ENCODE assay signal across 19 cellular contexts in genomic region chr1:167737169-167737568, GRCh38.
"Had no signal": no experiment of that assay in that cellular context is flagged by ENCODE, and none has a peak within 500 bp of the region (broad histone marks: within the 10 kb centered on the region; RNA-seq: fewer than 3 reads in every experiment).

No MANE protein-coding gene starts in this region.

- DNase-seq: activated CD4-positive, alpha-beta T cell treated with anti-CD3 and anti-CD28 coated beads for 48 hours; activated CD4-positive, CD25-positive, alpha-beta regulatory T cell; activated CD8-positive, alpha-beta T cell treated with anti-CD3 and anti-CD28 coated beads for 36 hours; activated effector memory CD4-positive, alpha-beta T cell treated with Interleukin-2 at 50 U/mL for 16 hours; activated naive CD4-positive, alpha-beta T cell treated with anti-CD3 and anti-CD28 coated beads, Interleukin-2, amount 10 ng/mL, durations not matched to agents 7 days and 5 days; activated naive CD8-positive, alpha-beta T cell treated with anti-CD3 and anti-CD28 coated beads, Interleukin-2, amount 50 U/mL, for 24 hours; activated T-cell treated with anti-CD3 and anti-CD28 coated beads, Interleukin-2, amount 50 U/mL, for 1 hour; anterior cingulate cortex; cortex of kidney; kidney; left ventricle myocardium superior; naive thymus-derived CD4-positive, alpha-beta T cell; stimulated activated CD4-positive, alpha-beta T cell treated with anti-CD3 and anti-CD28 coated beads, Interleukin-2, amount 100 ng/mL, for 24 hours; stimulated activated naive CD4-positive, alpha-beta T cell treated with Interleukin-2 at 50 U/mL for 16 hours; T-helper 2 cell; thyroid gland had no signal

- H3K4me1 ChIP-seq: prostate gland, right atrium auricular region had no signal

- H3K27ac ChIP-seq: neural progenitor cell, prostate gland, right atrium auricular region, thyroid gland had no signal

- ATAC-seq: activated CD8-positive, alpha-beta T cell treated with anti-CD3 and anti-CD28 coated beads for 36 hours; activated naive CD8-positive, alpha-beta T cell treated with anti-CD3 and anti-CD28 coated beads, Interleukin-2, amount 50 U/mL, for 24 hours; left ventricle myocardium superior; naive thymus-derived CD4-positive, alpha-beta T cell had no signal

- H3K27me3 ChIP-seq: neural progenitor cell, right atrium auricular region, thyroid gland had no signal

- H3K4me3 ChIP-seq: neural progenitor cell, prostate gland, right atrium auricular region, thyroid gland had no signal

- H3K9me3 ChIP-seq: prostate gland, right atrium auricular region, thyroid gland had no signal

- H3K36me3 ChIP-seq: neural progenitor cell, prostate gland, right atrium auricular region, thyroid gland had no signal
